ENCODE assay signal across 1 cellular context in genomic region chr1:153968972-153969371, GRCh38.
TF ChIP-seq lines count a peak whose summit lies in the region.

No MANE protein-coding gene starts in this region.

TF ChIP-seq in HepG2, 621 proteins besides CTCF, POLR2A, EP300 and RAD21:
- TF ChIP-seq ZNF230 (CRISPR knock-in tag; IDR thresholded peaks at IDR 0.05) = no peak
- TF ChIP-seq SP5 (CRISPR knock-in tag; IDR thresholded peaks at IDR 0.05; ENCODE audit: borderline replicate concordance, low read depth) = no peak
- TF ChIP-seq TCF12 (IDR thresholded peaks at IDR 0.05) = no peak
- no peak for TF ChIP-seq TCF12 (CRISPR knock-in tag; IDR thresholded peaks at IDR 0.05)
- TF ChIP-seq ZSCAN22 (CRISPR knock-in tag; IDR thresholded peaks at IDR 0.05) = no peak
- TF ChIP-seq ZMYM4 (CRISPR knock-in tag; IDR thresholded peaks at IDR 0.05) = no peak
- TF ChIP-seq ZNF530 (CRISPR knock-in tag; IDR thresholded peaks at IDR 0.05; ENCODE audit: low read depth) = no peak
- TF ChIP-seq, protein P1, sequence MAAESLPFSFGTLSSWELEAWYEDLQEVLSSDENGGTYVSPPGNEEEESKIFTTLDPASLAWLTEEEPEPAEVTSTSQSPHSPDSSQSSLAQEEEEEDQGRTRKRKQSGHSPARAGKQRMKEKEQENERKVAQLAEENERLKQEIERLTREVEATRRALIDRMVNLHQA (CRISPR knock-in tag; IDR thresholded peaks at IDR 0.05) = no peak
- TF ChIP-seq DMTF1 (CRISPR knock-in tag; IDR thresholded peaks at IDR 0.05) = no peak
- no peak for TF ChIP-seq EEA1 (CRISPR knock-in tag; IDR thresholded peaks at IDR 0.05; ENCODE audit: borderline replicate concordance)
- no peak for TF ChIP-seq ZNF773 (CRISPR knock-in tag; IDR thresholded peaks at IDR 0.05; ENCODE audit: borderline replicate concordance)
- TF ChIP-seq ATRX (CRISPR knock-in tag; IDR thresholded peaks at IDR 0.05; ENCODE audit: borderline replicate concordance) = no peak
- no peak for TF ChIP-seq ZBTB40 (IDR thresholded peaks at IDR 0.05)
- no peak for TF ChIP-seq ZBTB40 (CRISPR knock-in tag; IDR thresholded peaks at IDR 0.05)
